1 cellular context compared by ENCODE assay signal in genomic region chr12:68749861-68750260, GRCh38.
TF ChIP-seq lines count a peak whose summit lies in the region.

No MANE protein-coding gene starts in this region.

TF ChIP-seq in GM12878, 131 proteins besides CTCF, POLR2A, EP300 and RAD21:
- TF ChIP-seq RBBP5 (conservative IDR thresholded peaks at IDR 0.05): no peak
- no peak for TF ChIP-seq IRF4 (IDR thresholded peaks at IDR 0.05; ENCODE audit: low read depth, low read length)
- no peak for TF ChIP-seq CBX5 (IDR thresholded peaks at IDR 0.05; ENCODE audit: low read depth)
- TF ChIP-seq HSF1 (IDR thresholded peaks at IDR 0.05; ENCODE audit: low read depth, low read length): no peak
- TF ChIP-seq RUNX3 (IDR thresholded peaks at IDR 0.05; ENCODE audit: low read length): no peak
- no peak for TF ChIP-seq CHD4 (IDR thresholded peaks at IDR 0.05)
- no peak for TF ChIP-seq TCF7 (IDR thresholded peaks at IDR 0.05; ENCODE audit: borderline replicate concordance)
- no peak for TF ChIP-seq MLLT1 (IDR thresholded peaks at IDR 0.05)
- no peak for TF ChIP-seq RELB (IDR thresholded peaks at IDR 0.05; ENCODE audit: low read depth)
- TF ChIP-seq RFX5 (IDR thresholded peaks at IDR 0.05; ENCODE audit: low read depth, low read length): no peak
- no peak for TF ChIP-seq NFXL1 (IDR thresholded peaks at IDR 0.05; ENCODE audit: borderline replicate concordance)
- no peak for TF ChIP-seq BMI1 (IDR thresholded peaks at IDR 0.05; ENCODE audit: borderline replicate concordance)
- TF ChIP-seq CEBPB (IDR thresholded peaks at IDR 0.05; ENCODE audit: borderline replicate concordance in 1 of 2, low read depth in 2 of 2, low read length in 2 of 2): no peak
- no peak for TF ChIP-seq FOS (IDR thresholded peaks at IDR 0.05; ENCODE audit: borderline replicate concordance, extremely low read depth, insufficient read length)
- TF ChIP-seq CREB1 (IDR thresholded peaks at IDR 0.05; ENCODE audit: low read depth): no peak
- no peak for TF ChIP-seq USF1 (IDR thresholded peaks at IDR 0.05; ENCODE audit: borderline replicate concordance, extremely low read length, insufficient read depth, low read depth, low read length)
